36 cellular contexts compared by ENCODE assay signal in the genomic region with DNA sequence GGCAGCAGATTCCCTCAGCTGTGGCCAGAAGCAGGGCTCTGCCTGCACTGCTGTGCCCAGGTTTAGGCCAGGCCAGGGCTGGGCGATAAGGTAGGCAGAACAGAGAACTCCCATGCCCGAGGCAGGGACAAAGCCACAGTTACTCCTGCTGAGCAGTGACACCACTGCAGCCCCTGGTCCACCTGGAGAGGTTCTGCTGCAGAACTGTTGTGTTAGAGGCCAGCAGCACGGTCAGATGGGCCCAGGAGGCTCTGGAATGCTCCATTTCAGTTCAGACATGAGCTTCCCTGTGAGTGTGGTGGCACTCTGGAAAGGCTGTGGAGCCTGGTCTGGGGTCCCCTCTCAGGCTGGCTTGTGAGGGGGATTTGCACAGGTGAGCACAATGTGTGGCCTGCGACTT. TPM values are rescaled to one million over a fixed set of nuclear protein-coding genes. Genes with fewer than 3 reads are reported as not detected.
"Had no signal": no experiment of that assay in that cellular context is flagged by ENCODE, and none has a peak within 500 bp of the region (broad histone marks: within the 10 kb centered on the region; RNA-seq: fewer than 3 reads in every experiment).

No MANE protein-coding gene starts in this region.

- H3K4me2 ChIP-seq: hepatocyte, neural progenitor cell had no signal

- H3K36me3 ChIP-seq: colonic mucosa, esophagus muscularis mucosa, gastroesophageal sphincter, heart left ventricle, lower lobe of right lung, neural progenitor cell, prostate gland, right atrium auricular region, stomach, tibial artery had no signal

- H3K27ac ChIP-seq: colonic mucosa, esophagus muscularis mucosa, foreskin keratinocyte, gastroesophageal sphincter, heart left ventricle, hepatocyte, lower lobe of right lung, neural progenitor cell, prostate gland, right atrium auricular region, stomach, tibial artery had no signal

- H3K9me3 Mint-ChIP-seq: dendritic cell treated with granulocyte-macrophage colony-stimulating factor and Interleukin-4, amounts not matched to agents 40 ng/mL and 50 ng/mL, for 4 days; mesothelial cell of epicardium; naive thymus-derived CD4-positive, alpha-beta T cell; nephron; neural progenitor cell; stimulated activated effector memory CD8-positive, alpha-beta T cell treated with anti-CD3 and anti-CD28 coated beads, Interleukin-12 subunit alpha, Interleukin-12 subunit beta, amount 100 ng/mL, for 72 hours had no signal

- H3K4me3 Mint-ChIP-seq: dendritic cell treated with granulocyte-macrophage colony-stimulating factor and Interleukin-4, amounts not matched to agents 40 ng/mL and 50 ng/mL, for 4 days; mesothelial cell of epicardium; naive thymus-derived CD4-positive, alpha-beta T cell; nephron; neural progenitor cell; stimulated activated effector memory CD8-positive, alpha-beta T cell treated with anti-CD3 and anti-CD28 coated beads, Interleukin-12 subunit alpha, Interleukin-12 subunit beta, amount 100 ng/mL, for 72 hours; type B pancreatic cell had no signal

- H3K9me3 ChIP-seq: colonic mucosa, esophagus muscularis mucosa, gastroesophageal sphincter, heart left ventricle, lower lobe of right lung, prostate gland, right atrium auricular region, stomach, tibial artery had no signal

- H3K36me3 Mint-ChIP-seq: mesothelial cell of epicardium; naive thymus-derived CD4-positive, alpha-beta T cell; neural progenitor cell; stimulated activated effector memory CD8-positive, alpha-beta T cell treated with anti-CD3 and anti-CD28 coated beads, Interleukin-12 subunit alpha, Interleukin-12 subunit beta, amount 100 ng/mL, for 72 hours; type B pancreatic cell had no signal

- H2AFZ ChIP-seq: hepatocyte, neural progenitor cell had no signal

- DNase-seq: colonic mucosa; effector CD8-positive, alpha-beta T cell; foreskin keratinocyte; heart left ventricle; left colon; left ventricle myocardium superior; lower lobe of right lung; naive thymus-derived CD4-positive, alpha-beta T cell; nucleus accumbens; stimulated activated CD4-positive, alpha-beta T cell treated with anti-CD3 and anti-CD28 coated beads, Interleukin-2, amount 100 ng/mL, for 24 hours; stimulated activated CD4-positive, alpha-beta T cell treated with anti-CD3 and anti-CD28 coated beads, Interleukin-4, amount 100 ng/mL, for 24 hours; stimulated activated naive CD4-positive, alpha-beta T cell treated with Interleukin-2 at 50 U/mL for 16 hours; stomach; tibial artery had no signal

- H3K9ac ChIP-seq: neural progenitor cell had no signal

- H3K27ac Mint-ChIP-seq: dendritic cell treated with granulocyte-macrophage colony-stimulating factor and Interleukin-4, amounts not matched to agents 40 ng/mL and 50 ng/mL, for 4 days; mesothelial cell of epicardium; nephron; neural progenitor cell; stimulated activated effector memory CD8-positive, alpha-beta T cell treated with anti-CD3 and anti-CD28 coated beads, Interleukin-12 subunit alpha, Interleukin-12 subunit beta, amount 100 ng/mL, for 72 hours; type B pancreatic cell had no signal

- H3K4me1 Mint-ChIP-seq: mesothelial cell of epicardium had no signal

- H3K27me3 ChIP-seq: colonic mucosa, esophagus muscularis mucosa, gastroesophageal sphincter, heart left ventricle, hepatocyte, neural progenitor cell, right atrium auricular region, stomach, tibial artery had no signal

- H3K4me3 ChIP-seq: colonic mucosa, esophagus muscularis mucosa, gastroesophageal sphincter, heart left ventricle, hepatocyte, lower lobe of right lung, neural progenitor cell, prostate gland, right atrium auricular region, stomach, tibial artery had no signal

- H3K4me1 ChIP-seq: colonic mucosa, neural progenitor cell, prostate gland had no signal

RNA-seq across cellular contexts. Expression of gene STRA8, which starts 16.3 kb away (rescaled TPM):
- total RNA-seq: chondrocyte; colonic mucosa; endothelial cell of umbilical vein; epithelial cell of proximal tubule; esophagus muscularis mucosa; fibroblast of lung; foreskin keratinocyte; gastroesophageal sphincter; heart left ventricle; hepatocyte; kidney epithelial cell; left colon; left ventricle myocardium superior; lower lobe of right lung; mesothelial cell of epicardium; mucosa of gallbladder; naive thymus-derived CD4-positive, alpha-beta T cell; osteocyte; prostate gland; right atrium auricular region; sciatic nerve; skeletal muscle tissue; stomach; subcutaneous adipose tissue; temporal lobe had no signal
- polyA plus RNA-seq: endothelial cell of umbilical vein; fibroblast of lung; foreskin keratinocyte; heart left ventricle; hepatocyte; naive thymus-derived CD4-positive, alpha-beta T cell; stomach had no signal
